16 cellular contexts compared by ENCODE assay signal in the genomic region with DNA sequence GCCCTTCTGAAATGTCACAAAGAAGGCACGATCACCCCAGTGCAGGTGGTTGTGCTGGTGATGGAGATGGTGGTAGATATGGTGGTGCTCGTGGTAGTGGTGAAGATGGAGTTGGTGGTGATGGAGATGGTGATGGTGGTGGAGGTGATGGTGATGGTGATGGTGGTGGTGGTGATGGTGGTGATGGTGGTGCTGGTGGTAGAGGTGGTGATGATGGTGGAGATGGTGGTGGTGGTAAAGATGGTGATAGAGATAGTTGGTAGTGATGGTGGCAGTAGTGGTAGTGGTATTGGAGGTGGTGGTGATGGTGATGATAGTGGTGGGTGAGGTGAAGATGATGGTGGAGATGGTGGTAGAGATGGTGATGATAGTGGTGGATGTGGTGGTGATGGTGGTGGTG.
"Had no signal": no experiment of that assay in that cellular context is flagged by ENCODE, and none has a peak within 500 bp of the region (broad histone marks: within the 10 kb centered on the region; RNA-seq: fewer than 3 reads in every experiment).

No MANE protein-coding gene starts in this region.

- H3K79me2 ChIP-seq: hepatocyte had no signal

- DNase-seq: cortex of kidney; effector memory CD4-positive, alpha-beta T cell; esophagus squamous epithelium; foreskin fibroblast; naive thymus-derived CD4-positive, alpha-beta T cell; nephron progenitor cell; posterior cingulate gyrus; sigmoid colon; stimulated activated naive CD4-positive, alpha-beta T cell; stomach; thyroid gland; upper lobe of right lung had no signal

- H3K4me2 ChIP-seq: hepatocyte had no signal

- H3K9me3 ChIP-seq: esophagus squamous epithelium, gastroesophageal sphincter, sigmoid colon, stomach, thyroid gland, upper lobe of right lung, vagina had no signal

- H3K27ac ChIP-seq: esophagus squamous epithelium, gastroesophageal sphincter, hepatocyte, sigmoid colon, skin epidermis, stomach, thyroid gland, upper lobe of right lung, vagina had no signal

- H3K36me3 ChIP-seq: esophagus squamous epithelium, gastroesophageal sphincter, sigmoid colon, stomach, thyroid gland, upper lobe of right lung, vagina had no signal

- H3K4me1 ChIP-seq: esophagus squamous epithelium, gastroesophageal sphincter, sigmoid colon, thyroid gland, upper lobe of right lung had no signal

- H2AFZ ChIP-seq: hepatocyte had no signal

- H3K4me3 ChIP-seq: esophagus squamous epithelium, gastroesophageal sphincter, hepatocyte, sigmoid colon, skin epidermis, stomach, thyroid gland, upper lobe of right lung, vagina had no signal

- H3K27me3 ChIP-seq: sigmoid colon, thyroid gland, vagina had no signal

- ATAC-seq: gastroesophageal sphincter; naive thymus-derived CD4-positive, alpha-beta T cell; upper lobe of right lung had no signal
